In genomic region chr7:155983176-155983815, GRCh38 we compare ENCODE assay signal across 20 cellular contexts.
DNase-seq lines count a peak whose midpoint lies in the region; ATAC-seq and TF ChIP-seq lines count a peak whose summit lies in the region.
"Had no signal": no experiment of that assay in that cellular context is flagged by ENCODE, and none has a peak within 500 bp of the region (broad histone marks: within the 10 kb centered on the region; RNA-seq: fewer than 3 reads in every experiment).

No MANE protein-coding gene starts in this region.

- TF ChIP-seq EP300 in stomach (IDR thresholded peaks at IDR 0.05), result no peak

- no peak overlapping the region for H2BK12ac ChIP-seq in trophoblast cell (ENCODE audit: low read length)

- no peak overlapping the region for H2AFZ ChIP-seq in trophoblast cell (ENCODE audit: insufficient read depth, low read length, poor library complexity)

- no peak overlapping the region for H3K27ac ChIP-seq in RWPE2 (ENCODE audit: poor library complexity, severe bottlenecking)
- H3K27ac ChIP-seq in stomach, result no peak overlapping the region
- H3K27ac ChIP-seq in trophoblast cell (ENCODE audit: low read depth, low read length), result no peak overlapping the region
- H3K27ac ChIP-seq: BLaER1 treated with 17β-estradiol and CSF1 and Interleukin-3, amounts not matched to agents 10 nM and 100 nM had no signal

- WGBS in stomach, 5 donors, result 78 to 89% (median 83%) methylated on average over 11 to 14 of the region's 14 CpGs
- WGBS in trophoblast cell (ENCODE audit: extremely low coverage, insufficient coverage, insufficient read length), result no CpG with 5 or more reads among the region's 14 CpGs

- no peaks in the 10 kb centered on the region for H3K9me3 ChIP-seq in RWPE2 (ENCODE audit: severe bottlenecking)
- H3K9me3 ChIP-seq in stomach, result no peaks in the 10 kb centered on the region
- peaks cover 22% of the 10 kb centered on the region for H3K9me3 ChIP-seq in trophoblast cell (ENCODE audit: insufficient read depth, low read depth, low read length)

- TF ChIP-seq CTCF in CD14-positive monocyte (IDR thresholded peaks at IDR 0.05) (no peak), RWPE2 (IDR thresholded peaks at IDR 0.05; ENCODE audit: poor library complexity, severe bottlenecking) (no peak), stomach (IDR thresholded peaks at IDR 0.05) (no peak)

- no peaks in the 10 kb centered on the region for H3K4me1 Mint-ChIP-seq in CD14-positive monocyte
- H3K4me1 Mint-ChIP-seq: CD8-positive, alpha-beta memory T cell had no signal

- H3K18ac ChIP-seq in trophoblast cell (ENCODE audit: low read length), result no peak overlapping the region

- no peak overlapping the region for H3K9ac ChIP-seq in trophoblast cell (ENCODE audit: low read length)
- H3K9ac ChIP-seq: BLaER1 treated with 17β-estradiol and CSF1 and Interleukin-3, amounts not matched to agents 10 nM and 100 nM had no signal

- no peak overlapping the region for H3K14ac ChIP-seq in trophoblast cell (ENCODE audit: low read length)

- H3K23ac ChIP-seq in trophoblast cell (ENCODE audit: low read length), result no peak overlapping the region

- H3K36me3 ChIP-seq in RWPE2 (ENCODE audit: low read depth) (no peaks in the 10 kb centered on the region), stomach (no peaks in the 10 kb centered on the region), trophoblast cell (ENCODE audit: control insufficient read depth in 1 of 2, insufficient read depth in 2 of 2, low read length in 2 of 2) (no peaks in the 10 kb centered on the region)
- H3K36me3 ChIP-seq: BLaER1 treated with 17β-estradiol and CSF1 and Interleukin-3, amounts not matched to agents 10 nM and 100 nM had no signal

- peaks cover 3 to 11% (median 7%) of the 10 kb centered on the region in 7 donors for H3K9me3 Mint-ChIP-seq in CD14-positive monocyte

- DNase-seq in CD14-positive monocyte (ENCODE audit: low spot score), result peak; percentile 45
- DNase-seq in RWPE2 (ENCODE audit: low spot score), result peak; percentile 35
- DNase-seq in left lobe of liver (ENCODE audit: low spot score), result peak; percentile 30
- DNase-seq in stomach, result peak; percentile 14
- no peak for DNase-seq in A172 (ENCODE audit: low spot score)
- DNase-seq in trophoblast cell, result no peak
- DNase-seq in activated naive CD4-positive, alpha-beta T cell (lab: John Stamatoyannopoulos, UW), result no peak
- DNase-seq in activated CD4-positive, CD25-positive, alpha-beta regulatory T cell treated with anti-CD3 and anti-CD28 coated beads, Interleukin-2, amount 50 U/mL, for 72 hours, result no peak
- DNase-seq: DMS53, KBM-7, MV-4-11, NCI-H1694 treated with DMSO at 0.1 percent for 48 hours, NCI-H2227 treated with DMSO at 0.1 percent for 48 hours, NCI-H510A treated with DMSO at 0.1 percent for 48 hours, NCI-H774, OCI-M1, SHP77 treated with DMSO at 0.1 percent for 48 hours had no signal

- intact Hi-C loops in CD14-positive monocyte (cut with micrococcal nuclease) (no loop called here), stomach (cut with DNase I; ENCODE audit: low total_unique reads) (no loop called here)

- ATAC-seq in RWPE2 (ENCODE audit: low read depth) (no peak), left lobe of liver (no peak)
- ATAC-seq: HepG2 had no signal

- H4K8ac ChIP-seq in trophoblast cell (ENCODE audit: low read depth, low read length), result no peak overlapping the region

- peaks cover 14% of the 10 kb centered on the region for H3K27me3 ChIP-seq in RWPE2 (ENCODE audit: insufficient read depth, poor library complexity, severe bottlenecking)
- H3K27me3 ChIP-seq in stomach, result peaks cover 0 to 5% (median 0%) of the 10 kb centered on the region in 3 donors
- H3K27me3 ChIP-seq in trophoblast cell (ENCODE audit: insufficient read depth, low read length), result no peaks in the 10 kb centered on the region
- H3K27me3 ChIP-seq: BLaER1 treated with 17β-estradiol and CSF1 and Interleukin-3, amounts not matched to agents 10 nM and 100 nM had no signal

- TF ChIP-seq POLR2A in stomach (IDR thresholded peaks at IDR 0.05), result no peak

- H2BK5ac ChIP-seq in trophoblast cell (ENCODE audit: low read depth, low read length, poor library complexity), result no peak overlapping the region

- H3K79me1 ChIP-seq in trophoblast cell (ENCODE audit: low read length), result no peaks in the 10 kb centered on the region

- no peaks in the 10 kb centered on the region for H3K36me3 Mint-ChIP-seq in CD14-positive monocyte
- H3K36me3 Mint-ChIP-seq: CD8-positive, alpha-beta memory T cell had no signal

- no peak overlapping the region for H4K91ac ChIP-seq in trophoblast cell (ENCODE audit: low read depth, low read length)

- H2BK120ac ChIP-seq in trophoblast cell (ENCODE audit: insufficient read depth, low read length, poor library complexity), result no peak overlapping the region

- no peaks in the 10 kb centered on the region for H3K79me2 ChIP-seq in trophoblast cell (ENCODE audit: control insufficient read depth, insufficient read depth, low read length, poor library complexity)

- no peak overlapping the region for H3K4me2 ChIP-seq in trophoblast cell (ENCODE audit: low read length)
- H3K4me2 ChIP-seq: BLaER1 treated with 17β-estradiol and CSF1 and Interleukin-3, amounts not matched to agents 10 nM and 100 nM had no signal

- no peak overlapping the region for H2AK5ac ChIP-seq in trophoblast cell (ENCODE audit: low read length)

- H3K27ac Mint-ChIP-seq in CD14-positive monocyte, result no peak overlapping the region
- H3K27ac Mint-ChIP-seq: CD8-positive, alpha-beta memory T cell had no signal

- H4K12ac ChIP-seq in trophoblast cell (ENCODE audit: low read depth, low read length), result no peak overlapping the region

- H3K4me3 ChIP-seq in RWPE2 (ENCODE audit: severe bottlenecking) (no peak overlapping the region), stomach (no peak overlapping the region), trophoblast cell (ENCODE audit: low read depth, low read length) (no peak overlapping the region)
- H3K4me3 ChIP-seq: BLaER1 treated with 17β-estradiol and CSF1 and Interleukin-3, amounts not matched to agents 10 nM and 100 nM had no signal

- H3K4me3 Mint-ChIP-seq in CD14-positive monocyte, result no peak overlapping the region

- H3K27me3 Mint-ChIP-seq in CD14-positive monocyte (ENCODE audit: low read depth in 3 of 3), result peaks cover 0 to 2% (median 1%) of the 10 kb centered on the region in 3 donors

- no peaks in the 10 kb centered on the region for H3K4me1 ChIP-seq in RWPE2 (ENCODE audit: insufficient read depth, poor library complexity, severe bottlenecking)
- H3K4me1 ChIP-seq in stomach, result no peaks in the 10 kb centered on the region
- no peaks in the 10 kb centered on the region for H3K4me1 ChIP-seq in trophoblast cell (ENCODE audit: control insufficient read depth in 1 of 2, insufficient read depth in 2 of 2, low read length in 2 of 2)

- no peak overlapping the region for H3K4ac ChIP-seq in trophoblast cell (ENCODE audit: low read depth, low read length)

Comparison
In these comparisons a context has a peak if more than half of its experiments do, and no peak if none do; other contexts are left out.
1. DNase-seq: peak in CD14-positive monocyte (single experiment), RWPE2 (single experiment), left lobe of liver (single experiment) and stomach (single experiment); none in A172 (single experiment), trophoblast cell (0 of 2), activated naive CD4-positive, alpha-beta T cell (0 of 4) and activated CD4-positive, CD25-positive, alpha-beta regulatory T cell treated with anti-CD3 and anti-CD28 coated beads, Interleukin-2, amount 50 U/mL, for 72 hours (single experiment).